ENCODE assay signal across 14 cellular contexts in the genomic region with DNA sequence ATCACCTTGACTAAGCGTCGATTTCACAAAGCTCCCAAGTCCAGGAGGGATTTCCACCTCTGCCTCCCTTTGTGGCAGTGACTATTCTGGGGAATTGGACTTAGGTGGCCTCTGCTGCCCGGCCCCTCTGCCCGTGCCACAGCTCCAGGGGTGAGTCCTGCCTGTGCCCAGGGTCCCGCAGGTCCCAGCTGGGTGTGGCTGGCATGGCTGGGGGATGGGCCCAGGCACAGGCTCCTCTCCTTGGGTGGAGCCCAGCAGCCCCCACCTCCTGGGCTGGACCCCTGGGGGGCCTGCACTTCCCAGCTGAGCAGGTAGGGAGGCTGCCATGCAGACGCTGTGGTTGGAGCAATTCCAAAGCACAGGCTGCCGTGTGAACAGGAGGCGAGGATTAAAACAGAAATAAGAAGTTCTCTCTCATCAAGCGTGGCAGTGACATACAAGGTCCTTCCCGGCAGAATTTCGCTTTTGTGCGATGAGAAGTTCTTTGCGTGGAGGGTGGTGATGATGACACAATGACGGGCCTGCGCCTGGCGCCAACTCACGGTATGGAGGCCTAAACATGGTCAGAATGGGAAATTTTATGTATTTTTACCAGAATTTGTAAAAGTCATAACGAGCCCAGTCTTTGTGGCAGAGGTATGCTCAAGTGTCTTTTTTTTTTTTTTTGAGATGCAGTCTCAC.
A peak's percentile ranks its signal among the peaks of the same experiment; 100 is the strongest.
DNase-seq lines count a peak whose midpoint lies in the region; ATAC-seq lines count a peak whose summit lies in the region.
"Had no signal": no experiment of that assay in that cellular context is flagged by ENCODE, and none has a peak within 500 bp of the region (broad histone marks: within the 10 kb centered on the region; RNA-seq: fewer than 3 reads in every experiment).

No MANE protein-coding gene starts in this region.

- H3K36me3 ChIP-seq in H7 (replicated peaks; ENCODE audit: control insufficient read depth, insufficient read depth, low read length) = no peaks in the 10 kb centered on the region
- H3K36me3 ChIP-seq: HAP-1 had no signal

- DNase-seq in H7 = peak; percentile 50
- DNase-seq in NCI-H2171 treated with DMSO at 0.1 percent for 48 hours (lab: John Stamatoyannopoulos, UW) = peak; percentile 72
- DNase-seq in islet precursor cell = peak; percentile 27
- peak; percentile 76 for DNase-seq in posterior vena cava (ENCODE audit: low spot score)
- no peak for DNase-seq in NCI-H510A (lab: John Stamatoyannopoulos, UW)
- no peak for DNase-seq in C1 segment of cervical spinal cord (lab: John Stamatoyannopoulos, UW)
- DNase-seq: CD4-positive, alpha-beta memory T cell; DMS153; DMS79 treated with DMSO at 0.1 percent for 48 hours; EL; GOT3 had no signal

- intact Hi-C loops in posterior vena cava (cut with DNase I) = no loop called here

- peaks cover 3% of the 10 kb centered on the region; the same call in 1 of the 2 replicates for H3K27me3 ChIP-seq in H7 (ENCODE audit: control insufficient read depth, insufficient read depth, low read length)

- H3K4me3 ChIP-seq in H7 (ENCODE audit: insufficient read depth, low read depth, low read length) = no peak overlapping the region
- H3K4me3 ChIP-seq: HAP-1 had no signal

- no peak for ATAC-seq in GM18511 (IDR thresholded peaks at IDR 0.05; ENCODE audit: unreplicated experiment)
- ATAC-seq: HepG2 had no signal

Comparison
In these comparisons a context has a peak if more than half of its experiments do, and no peak if none do; other contexts are left out.
1. DNase-seq: peak in H7 (single experiment), NCI-H2171 treated with DMSO at 0.1 percent for 48 hours (single experiment), islet precursor cell (single experiment) and posterior vena cava (single experiment); none in NCI-H510A (single experiment) and C1 segment of cervical spinal cord (0 of 14).